Comparison of ENCODE assay signal across 11 cellular contexts in the genomic region with DNA sequence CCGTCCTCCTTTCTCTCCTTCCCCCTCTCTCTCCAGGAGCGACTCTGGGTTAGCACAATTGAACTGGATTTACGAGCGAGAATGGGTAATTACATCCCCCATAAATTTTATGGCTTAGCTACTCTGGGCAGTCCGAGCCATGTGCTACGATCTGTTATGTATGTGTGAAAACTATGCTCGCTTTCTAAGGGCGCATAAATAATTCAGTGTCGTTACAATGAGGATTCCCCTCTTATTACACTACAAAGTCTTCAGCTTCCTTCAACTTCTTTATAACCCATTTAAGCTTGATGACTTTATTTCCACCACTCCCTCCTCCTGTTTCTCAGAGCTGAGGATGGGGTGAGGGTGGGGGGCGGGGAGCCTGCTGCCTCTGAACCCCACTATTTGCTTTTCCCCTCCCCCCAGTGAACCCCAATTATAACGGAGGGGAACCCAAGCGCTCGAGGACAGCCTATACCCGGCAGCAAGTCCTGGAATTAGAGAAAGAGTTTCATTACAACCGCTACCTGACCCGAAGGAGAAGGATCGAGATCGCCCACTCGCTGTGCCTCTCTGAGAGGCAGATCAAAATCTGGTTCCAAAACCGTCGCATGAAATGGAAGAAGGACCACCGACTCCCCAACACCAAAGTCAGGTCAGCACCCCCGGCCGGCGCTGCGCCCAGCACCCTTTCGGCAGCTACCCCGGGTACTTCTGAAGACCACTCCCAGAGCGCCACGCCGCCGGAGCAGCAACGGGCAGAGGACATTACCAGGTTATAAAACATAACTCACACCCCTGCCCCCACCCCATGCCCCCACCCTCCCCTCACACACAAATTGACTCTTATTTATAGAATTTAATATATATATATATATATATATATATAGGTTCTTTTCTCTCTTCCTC. TPM values are rescaled to one million over a fixed set of nuclear protein-coding genes. Genes with fewer than 3 reads are reported as not detected.
DNase-seq lines count a peak whose midpoint lies in the region; ATAC-seq, FAIRE-seq and TF ChIP-seq lines count a peak whose summit lies in the region.
"Had no signal": no experiment of that assay in that cellular context is flagged by ENCODE, and none has a peak within 500 bp of the region (broad histone marks: within the 10 kb centered on the region; RNA-seq: fewer than 3 reads in every experiment).

No MANE protein-coding gene starts in this region.

- H3K9ac ChIP-seq in Karpas-422 (ENCODE audit: low read length) (peak overlapping the region; percentile 95), duodenal mucosa (ENCODE audit: low read depth in 1 of 2, low read length in 2 of 2) (peak overlapping the region in 1 of 2 donors; percentile 32)

- H3K9me2 ChIP-seq in Karpas-422 (replicated peaks; ENCODE audit: insufficient read depth, low read length) = no peaks in the 10 kb centered on the region

- no peak for ATAC-seq in CD8-positive, alpha-beta T cell
- ATAC-seq in psoas muscle (no peak), pancreas (no peak), GM21367 (IDR thresholded peaks at IDR 0.05; ENCODE audit: unreplicated experiment) (no peak), GM18873 (IDR thresholded peaks at IDR 0.05; ENCODE audit: low FRiP score, unreplicated experiment) (no peak)
- no peak for ATAC-seq in activated CD4-positive, CD25-positive, alpha-beta regulatory T cell treated with anti-CD3 and anti-CD28 coated beads, Interleukin-2, amount 50 U/mL, for 24 hours
- ATAC-seq: HCT116, HepG2 had no signal

- peaks cover 32% of the 10 kb centered on the region for H3K4me1 ChIP-seq in CD8-positive, alpha-beta T cell (ENCODE audit: insufficient read depth, low read length)
- H3K4me1 ChIP-seq in Karpas-422 (ENCODE audit: low read length) = peaks cover 36% of the 10 kb centered on the region
- H3K4me1 ChIP-seq in duodenal mucosa (ENCODE audit: control insufficient read depth in 1 of 2, insufficient read depth in 2 of 2, low read length in 2 of 2) = peaks cover 16 to 21% of the 10 kb centered on the region in 2 donors
- H3K4me1 ChIP-seq in psoas muscle = no peaks in the 10 kb centered on the region
- H3K4me1 ChIP-seq in pancreas = no peaks in the 10 kb centered on the region

- no peaks in the 10 kb centered on the region for H3K36me3 Mint-ChIP-seq in CD8-positive, alpha-beta T cell

- H2AFZ ChIP-seq in Karpas-422 (ENCODE audit: low read length) = no peak overlapping the region

- H3K79me2 ChIP-seq in Karpas-422 (ENCODE audit: low read length) = peaks cover 17% of the 10 kb centered on the region

- no peak overlapping the region for H3K27ac ChIP-seq in CD8-positive, alpha-beta T cell (ENCODE audit: low read depth, low read length)
- H3K27ac ChIP-seq in Karpas-422 (ENCODE audit: low read length) = peak overlapping the region; percentile 83
- no peak overlapping the region for H3K27ac ChIP-seq in duodenal mucosa (ENCODE audit: low read depth, low read length)
- H3K27ac ChIP-seq in psoas muscle = no peak overlapping the region
- no peak overlapping the region for H3K27ac ChIP-seq in pancreas
- H3K27ac ChIP-seq: neutrophil had no signal

- 59 to 64% (median 60%) methylated on average over 32 to 33 of the region's 33 CpGs for WGBS in psoas muscle, 3 donors
- WGBS in pancreas, 2 donors = 23 to 24% methylated on average over 33 of the region's 33 CpGs

- H3K36me3 ChIP-seq in CD8-positive, alpha-beta T cell (ENCODE audit: insufficient read depth, low read length) = no peaks in the 10 kb centered on the region
- H3K36me3 ChIP-seq in Karpas-422 (ENCODE audit: insufficient read depth, low read length) = peaks cover 8% of the 10 kb centered on the region; the same call in 1 of the 2 replicates
- H3K36me3 ChIP-seq in duodenal mucosa (ENCODE audit: control insufficient read depth in 1 of 2, insufficient read depth in 2 of 2, low read length in 2 of 2) = no peaks in the 10 kb centered on the region
- no peaks in the 10 kb centered on the region for H3K36me3 ChIP-seq in psoas muscle (ENCODE audit: insufficient read depth in 1 of 2, low read depth in 1 of 2)
- no peaks in the 10 kb centered on the region for H3K36me3 ChIP-seq in pancreas
- H3K36me3 ChIP-seq: neutrophil had no signal

- peaks cover 37% of the 10 kb centered on the region for H3K4me1 Mint-ChIP-seq in CD8-positive, alpha-beta T cell (ENCODE audit: low read depth)

- H3K27ac Mint-ChIP-seq in CD8-positive, alpha-beta T cell = no peak overlapping the region

- no peak for DNase-seq in CD8-positive, alpha-beta T cell
- no peak for DNase-seq in Karpas-422
- DNase-seq in psoas muscle = no peak
- DNase-seq in pancreas = no peak

- no peaks in the 10 kb centered on the region for H3K9me3 Mint-ChIP-seq in CD8-positive, alpha-beta T cell

- H3K4me3 Mint-ChIP-seq in CD8-positive, alpha-beta T cell = peak overlapping the region; percentile 82

- TF ChIP-seq CTCF in CD8-positive, alpha-beta T cell (IDR thresholded peaks at IDR 0.05) = no peak
- no peak for TF ChIP-seq CTCF in psoas muscle (IDR thresholded peaks at IDR 0.05)
- no peak for TF ChIP-seq CTCF in pancreas (IDR thresholded peaks at IDR 0.05)

- H4K20me1 ChIP-seq in Karpas-422 (ENCODE audit: insufficient read depth, low read depth, low read length) = peaks cover 4% of the 10 kb centered on the region; the same call in 1 of the 2 replicates

- no peak overlapping the region for H3K4me3 ChIP-seq in CD8-positive, alpha-beta T cell (ENCODE audit: low read depth, low read length)
- H3K4me3 ChIP-seq in Karpas-422 (ENCODE audit: low read length) (peak overlapping the region; percentile 98), duodenal mucosa (ENCODE audit: low read depth in 1 of 2, low read length in 2 of 2) (peak overlapping the region; percentile 55 to 61), psoas muscle (peak overlapping the region; percentile 63), pancreas (peak overlapping the region in 1 of 4 donors; percentile 38)

- no peaks in the 10 kb centered on the region for H3K9me3 ChIP-seq in CD8-positive, alpha-beta T cell (ENCODE audit: low read length)
- H3K9me3 ChIP-seq in Karpas-422 (ENCODE audit: low read length) = no peaks in the 10 kb centered on the region
- H3K9me3 ChIP-seq in duodenal mucosa (ENCODE audit: control insufficient read depth in 1 of 2, low read length in 2 of 2) = no peaks in the 10 kb centered on the region
- H3K9me3 ChIP-seq in psoas muscle = no peaks in the 10 kb centered on the region
- H3K9me3 ChIP-seq in pancreas = no peaks in the 10 kb centered on the region
- H3K9me3 ChIP-seq: neutrophil had no signal

- intact Hi-C loops in CD8-positive, alpha-beta T cell (cut with DNase I, micrococcal nuclease) = no loop called here
- intact Hi-C loops in psoas muscle (cut with DNase I) (no loop called here), pancreas (cut with DNase I) (no loop called here)

- peaks cover 62% of the 10 kb centered on the region for H3K27me3 Mint-ChIP-seq in CD8-positive, alpha-beta T cell (ENCODE audit: low read depth)

- H3K27me3 ChIP-seq in CD8-positive, alpha-beta T cell (ENCODE audit: insufficient read depth, low read length) = peaks cover 31% of the 10 kb centered on the region
- H3K27me3 ChIP-seq in Karpas-422 (ENCODE audit: low read length) = no peaks in the 10 kb centered on the region
- H3K27me3 ChIP-seq in duodenal mucosa (ENCODE audit: control insufficient read depth in 1 of 2, insufficient read depth in 2 of 2, low read length in 2 of 2) = peaks cover 57 to 85% of the 10 kb centered on the region in 2 donors
- no peaks in the 10 kb centered on the region for H3K27me3 ChIP-seq in psoas muscle (ENCODE audit: insufficient read depth in 3 of 3, low read length in 2 of 3)
- H3K27me3 ChIP-seq in pancreas = peaks cover 0 to 21% (median 0%) of the 10 kb centered on the region in 4 donors

- peak overlapping the region; percentile 99 for H3K4me2 ChIP-seq in Karpas-422 (ENCODE audit: low read depth, low read length, poor library complexity, severe bottlenecking)

- no peak for FAIRE-seq in pancreas (lab: Jason Lieb, UNC)
- FAIRE-seq: HepG2 had no signal

- CTCF ChIA-PET in CD8-positive, alpha-beta T cell (lab: Charles Lee) = interaction anchor here (0.7 to 6.7 kb wide), 5 partner anchors 22 to 161 kb away, joined by 3 to 31 read pairs (median 3); a partner anchor contains a TSS

- POLR2A ChIA-PET in CD8-positive, alpha-beta T cell (lab: Charles Lee) = interaction anchor here (1.1 to 1.4 kb wide), 3 partner anchors 13 to 137 kb away, joined by 3 to 4 read pairs (median 4); no protein-coding TSS in a partner anchor

RNA-seq across cellular contexts. Expression of a gene that starts 1.1 kb away (rescaled TPM):
- under 1 TPM; 0.54 to 0.58 TPM for total RNA-seq in CD8-positive, alpha-beta T cell
- total RNA-seq in Karpas-422 (2014; rRNA removed; shearing (Covaris generic); ENCODE audit: low replicate concordance) = 7.3 and 9.7 TPM in 2 replicates
- total RNA-seq in psoas muscle (1 to 10 TPM; 1.6 to 4.7 (median 2.6) TPM), pancreas (under 1 TPM in 3 of 6 donors, not detected in 3; 0.15 to 0.62 (median 0.23) TPM)
- polyA plus RNA-seq in psoas muscle (1 to 10 TPM in 2 of 3 donors, under 1 TPM in 1; 0.72 to 1.4 (median 1.1) TPM), pancreas (under 1 TPM in 1 of 2 donors, not detected in 1; 0.27 TPM)
- total RNA-seq: HepG2 had no signal
- polyA plus RNA-seq: HepG2 had no signal

RNA-seq across cellular contexts. Expression of a gene that starts 21.8 kb away (rescaled TPM):
- total RNA-seq in CD8-positive, alpha-beta T cell = not detected
- not detected in 2 replicates for total RNA-seq in Karpas-422 (2014; rRNA removed; shearing (Covaris generic); ENCODE audit: low replicate concordance)
- total RNA-seq in psoas muscle (1 to 10 TPM in 2 of 4 donors, under 1 TPM in 2; 0.25 to 3.3 (median 1.1) TPM), pancreas (not detected)
- polyA plus RNA-seq in psoas muscle (under 1 TPM; 0.03 to 0.58 (median 0.04) TPM), pancreas (not detected)
- total RNA-seq: HepG2 had no signal
- polyA plus RNA-seq: HepG2 had no signal

RNA-seq across cellular contexts. Expression of a gene that starts 26.4 kb away (rescaled TPM):
- total RNA-seq in CD8-positive, alpha-beta T cell = not detected
- not detected in 2 replicates for total RNA-seq in Karpas-422 (2014; rRNA removed; shearing (Covaris generic); ENCODE audit: low replicate concordance)
- total RNA-seq in psoas muscle (10 to 100 TPM in 2 of 4 donors, 1 to 10 TPM in 2; 5.2 to 23.6 (median 12.5) TPM), pancreas (under 1 TPM in 4 of 6 donors, not detected in 2; 0.19 to 0.41 (median 0.31) TPM)
- polyA plus RNA-seq in psoas muscle (1 to 10 TPM; 2.2 to 9.5 (median 4.7) TPM), pancreas (under 1 TPM; 0.14 to 0.34 TPM)
- total RNA-seq: HepG2 had no signal
- polyA plus RNA-seq: HepG2 had no signal

RNA-seq across cellular contexts. Expression of a gene that starts 45.9 kb away (rescaled TPM):
- not detected for total RNA-seq in CD8-positive, alpha-beta T cell
- total RNA-seq in Karpas-422 (2014; rRNA removed; shearing (Covaris generic); ENCODE audit: low replicate concordance) = not detected in 2 replicates
- total RNA-seq in psoas muscle = 10 to 100 TPM in 1 of 4 donors, 1 to 10 TPM in 3; 6.7 to 10.2 (median 9.0) TPM
- 1 to 10 TPM; 1.6 to 8.8 (median 3.3) TPM for polyA plus RNA-seq in psoas muscle
- total RNA-seq in pancreas = not detected
- not detected for polyA plus RNA-seq in pancreas
- total RNA-seq: HepG2 had no signal

RNA-seq across cellular contexts. Expression of a gene that starts 54.7 kb away (rescaled TPM):
- total RNA-seq in CD8-positive, alpha-beta T cell = not detected
- not detected in 2 replicates for total RNA-seq in Karpas-422 (2014; rRNA removed; shearing (Covaris generic); ENCODE audit: low replicate concordance)
- total RNA-seq in psoas muscle (10 to 100 TPM in 2 of 4 donors, 1 to 10 TPM in 2; 6.4 to 14.6 (median 9.2) TPM), pancreas (under 1 TPM in 1 of 6 donors, not detected in 5; 0.19 TPM)
- polyA plus RNA-seq in psoas muscle (10 to 100 TPM in 2 of 3 donors, 1 to 10 TPM in 1; 8.8 to 31.1 (median 16.4) TPM), pancreas (under 1 TPM; 0.26 to 0.27 TPM)
